Comparison of ENCODE assay signal across 13 cellular contexts in genomic region chr16:11621539-11621919, GRCh38. TPM values are rescaled to one million over a fixed set of nuclear protein-coding genes. Genes with fewer than 3 reads are reported as not detected.
DNase-seq lines count a peak whose midpoint lies in the region; ATAC-seq, FAIRE-seq and TF ChIP-seq lines count a peak whose summit lies in the region.
"Had no signal": no experiment of that assay in that cellular context is flagged by ENCODE, and none has a peak within 500 bp of the region (broad histone marks: within the 10 kb centered on the region; RNA-seq: fewer than 3 reads in every experiment).

No MANE protein-coding gene starts in this region.

- CTCF ChIA-PET in activated naive CD4-positive, alpha-beta T cell treated with anti-CD3 and anti-CD28 coated beads, Interleukin-2, amount 10 ng/mL, durations not matched to agents 7 days and 5 days (lab: Charles Lee): interaction anchor here (0.5 to 1.6 kb wide), 6 partner anchors 20 to 657 kb away, joined by 3 to 7 read pairs (median 3); no protein-coding TSS in a partner anchor

- H3K9me3 ChIP-seq in mesenchymal stem cell (ENCODE audit: control insufficient read depth, low read length): no peaks in the 10 kb centered on the region
- H3K9me3 ChIP-seq in tibial nerve: no peaks in the 10 kb centered on the region
- H3K9me3 ChIP-seq: BE2C had no signal

- H3K9me3 Mint-ChIP-seq in activated naive CD4-positive, alpha-beta T cell treated with anti-CD3 and anti-CD28 coated beads, Interleukin-2, amount 10 ng/mL, durations not matched to agents 7 days and 5 days: peaks cover 8% of the 10 kb centered on the region
- peaks cover 5% of the 10 kb centered on the region for H3K9me3 Mint-ChIP-seq in activated T-helper 1 cell treated with anti-CD3 and anti-CD28 coated beads, Interleukin-12 subunit alpha, Interleukin-12 subunit beta, Interleukin-2, Interleukin-4 antibody, amounts not matched to agents 30 ng/mL and 10 ng/mL and 1 ng/mL, durations not matched to agents 14 hours and 24 hours and 36 hours

- H3K4me3 ChIP-seq in mesenchymal stem cell (ENCODE audit: insufficient read depth in 1 of 2, low read depth in 1 of 2, low read length in 2 of 2) (peak overlapping the region in 1 of 2 experiments; percentile 43), tibial nerve (peak overlapping the region in 3 of 4 donors; percentile 27 to 41 (median 29))

- no peaks in the 10 kb centered on the region for H3K79me1 ChIP-seq in mesenchymal stem cell (replicated peaks; ENCODE audit: low read length, poor library complexity, severe bottlenecking)

- H3K27me3 ChIP-seq in mesenchymal stem cell (ENCODE audit: control insufficient read depth in 1 of 2, insufficient read depth in 1 of 2, low read length in 2 of 2) (no peaks in the 10 kb centered on the region), tibial nerve (no peaks in the 10 kb centered on the region)
- H3K27me3 ChIP-seq: BE2C had no signal

- H4K91ac ChIP-seq in mesenchymal stem cell (ENCODE audit: low read length): no peak overlapping the region

- TF ChIP-seq EP300 in tibial nerve (IDR thresholded peaks at IDR 0.05): no peak

- no peak for FAIRE-seq in HTR-8/SVneo (lab: Jason Lieb, UNC)
- FAIRE-seq: GM18507 had no signal

- H3K4me3 Mint-ChIP-seq in activated naive CD4-positive, alpha-beta T cell treated with anti-CD3 and anti-CD28 coated beads, Interleukin-2, amount 10 ng/mL, durations not matched to agents 7 days and 5 days: peak overlapping the region; percentile 72
- H3K4me3 Mint-ChIP-seq in activated T-helper 1 cell treated with anti-CD3 and anti-CD28 coated beads, Interleukin-12 subunit alpha, Interleukin-12 subunit beta, Interleukin-2, Interleukin-4 antibody, amounts not matched to agents 30 ng/mL and 10 ng/mL and 1 ng/mL, durations not matched to agents 14 hours and 24 hours and 36 hours: peak overlapping the region; percentile 71

- H2BK120ac ChIP-seq in mesenchymal stem cell (ENCODE audit: low read depth, low read length): no peak overlapping the region

- H2BK12ac ChIP-seq in mesenchymal stem cell (ENCODE audit: low read length in 2 of 2): no peak overlapping the region

- TF ChIP-seq POLR2A in tibial nerve (IDR thresholded peaks at IDR 0.05): no peak

- no peak overlapping the region for H4K8ac ChIP-seq in mesenchymal stem cell (ENCODE audit: low read length)

- H3K36me3 ChIP-seq in mesenchymal stem cell (ENCODE audit: control insufficient read depth in 1 of 2, insufficient read depth in 2 of 2, low read depth in 1 of 2, low read length in 2 of 2) (no peaks in the 10 kb centered on the region), tibial nerve (no peaks in the 10 kb centered on the region)
- H3K36me3 ChIP-seq: BE2C had no signal

- no peak overlapping the region for H2BK15ac ChIP-seq in mesenchymal stem cell (ENCODE audit: low read depth, poor library complexity, severe bottlenecking)

- H2AK5ac ChIP-seq in mesenchymal stem cell (ENCODE audit: low read length, severe bottlenecking): no peak overlapping the region

- H3K4me1 ChIP-seq in mesenchymal stem cell (ENCODE audit: control insufficient read depth, insufficient read depth, low read depth, low read length): peaks cover 7% of the 10 kb centered on the region
- peaks cover 0 to 29% (median 14%) of the 10 kb centered on the region in 4 donors for H3K4me1 ChIP-seq in tibial nerve
- H3K4me1 ChIP-seq: BE2C had no signal

- no peak for ATAC-seq in HG03139 (IDR thresholded peaks at IDR 0.05; ENCODE audit: unreplicated experiment)

- peak overlapping the region; percentile 72 for H3K9ac ChIP-seq in mesenchymal stem cell (ENCODE audit: low read length)
- H3K9ac ChIP-seq: KMS-11 had no signal

- WGBS in mesenchymal stem cell: 68% methylated on average over 6 of the region's 6 CpGs
- 51 to 53% methylated on average over 6 of the region's 6 CpGs for WGBS in tibial nerve, 2 donors

- H3K27ac ChIP-seq in mesenchymal stem cell (ENCODE audit: low read length, poor library complexity, severe bottlenecking) (no peak overlapping the region), tibial nerve (peak overlapping the region; percentile 44 to 84 (median 80))
- H3K27ac ChIP-seq: KMS-11 had no signal

- H3K23ac ChIP-seq in mesenchymal stem cell (ENCODE audit: low read length in 2 of 2): no peak overlapping the region

- H3K27me3 Mint-ChIP-seq in activated naive CD4-positive, alpha-beta T cell treated with anti-CD3 and anti-CD28 coated beads, Interleukin-2, amount 10 ng/mL, durations not matched to agents 7 days and 5 days: no peaks in the 10 kb centered on the region
- H3K27me3 Mint-ChIP-seq in activated T-helper 1 cell treated with anti-CD3 and anti-CD28 coated beads, Interleukin-12 subunit alpha, Interleukin-12 subunit beta, Interleukin-2, Interleukin-4 antibody, amounts not matched to agents 30 ng/mL and 10 ng/mL and 1 ng/mL, durations not matched to agents 14 hours and 24 hours and 36 hours (ENCODE audit: insufficient read depth): peaks cover 1% of the 10 kb centered on the region

- intact Hi-C loops in activated T-helper 1 cell treated with anti-CD3 and anti-CD28 coated beads, Interleukin-12 subunit alpha, Interleukin-12 subunit beta, Interleukin-2, Interleukin-4 antibody, amounts not matched to agents 30 ng/mL and 10 ng/mL and 1 ng/mL, durations not matched to agents 14 hours and 24 hours and 36 hours (cut with micrococcal nuclease): loop anchor here (2.0 kb wide), 1 partner anchor 37 kb away; no protein-coding TSS in a partner anchor

- H3K27ac Mint-ChIP-seq in activated naive CD4-positive, alpha-beta T cell treated with anti-CD3 and anti-CD28 coated beads, Interleukin-2, amount 10 ng/mL, durations not matched to agents 7 days and 5 days: peak overlapping the region; percentile 96
- H3K27ac Mint-ChIP-seq in activated T-helper 1 cell treated with anti-CD3 and anti-CD28 coated beads, Interleukin-12 subunit alpha, Interleukin-12 subunit beta, Interleukin-2, Interleukin-4 antibody, amounts not matched to agents 30 ng/mL and 10 ng/mL and 1 ng/mL, durations not matched to agents 14 hours and 24 hours and 36 hours: peak overlapping the region; percentile 83

- no peak overlapping the region for H3K14ac ChIP-seq in mesenchymal stem cell (ENCODE audit: low read length in 2 of 2)

- no peak for TF ChIP-seq CTCF in tibial nerve (IDR thresholded peaks at IDR 0.05)

- no peak overlapping the region for H3K18ac ChIP-seq in mesenchymal stem cell (ENCODE audit: low read depth in 1 of 2, low read length in 2 of 2)

- peak; percentile 39 for DNase-seq in activated naive CD4-positive, alpha-beta T cell treated with anti-CD3 and anti-CD28 coated beads, Interleukin-2, amount 10 ng/mL, durations not matched to agents 7 days and 5 days
- no peak for DNase-seq in activated naive CD4-positive, alpha-beta T cell treated with anti-CD3 and anti-CD28 coated beads, Interleukin-2, amount 50 U/mL, for 16 hours
- no peak for DNase-seq in activated T-helper 1 cell treated with anti-CD3 and anti-CD28 coated beads, Interleukin-12 subunit alpha, Interleukin-12 subunit beta, Interleukin-2, Interleukin-4 antibody, amounts not matched to agents 30 ng/mL and 10 ng/mL and 1 ng/mL, durations not matched to agents 14 hours and 24 hours and 36 hours (ENCODE audit: low spot score)
- DNase-seq in mesenchymal stem cell (no peak), tibial nerve (ENCODE audit: low spot score in 2 of 2) (no peak), HTR-8/SVneo (ENCODE audit: insufficient read length, low spot score) (no peak), kidney tubule cell (ENCODE audit: low spot score) (no peak)
- DNase-seq: BE2C; NK-92 treated with Interleukin-12 subunit alpha and Interleukin-12 subunit beta, amount 100 ng/mL, for 24 hours; trophoblast cell had no signal

- no peak overlapping the region for H3K4me2 ChIP-seq in mesenchymal stem cell (ENCODE audit: low read length, poor library complexity, severe bottlenecking)
- H3K4me2 ChIP-seq: KMS-11 had no signal

- H3K4ac ChIP-seq in mesenchymal stem cell (ENCODE audit: low read depth in 1 of 2, low read length in 2 of 2): no peak overlapping the region

- H3K36me3 Mint-ChIP-seq in activated naive CD4-positive, alpha-beta T cell treated with anti-CD3 and anti-CD28 coated beads, Interleukin-2, amount 10 ng/mL, durations not matched to agents 7 days and 5 days: peaks cover 17% of the 10 kb centered on the region
- peaks cover 13% of the 10 kb centered on the region for H3K36me3 Mint-ChIP-seq in activated T-helper 1 cell treated with anti-CD3 and anti-CD28 coated beads, Interleukin-12 subunit alpha, Interleukin-12 subunit beta, Interleukin-2, Interleukin-4 antibody, amounts not matched to agents 30 ng/mL and 10 ng/mL and 1 ng/mL, durations not matched to agents 14 hours and 24 hours and 36 hours (ENCODE audit: low read depth)

- H3K4me1 Mint-ChIP-seq in activated naive CD4-positive, alpha-beta T cell treated with anti-CD3 and anti-CD28 coated beads, Interleukin-2, amount 10 ng/mL, durations not matched to agents 7 days and 5 days: peaks cover 82% of the 10 kb centered on the region
- peaks cover 33% of the 10 kb centered on the region for H3K4me1 Mint-ChIP-seq in activated T-helper 1 cell treated with anti-CD3 and anti-CD28 coated beads, Interleukin-12 subunit alpha, Interleukin-12 subunit beta, Interleukin-2, Interleukin-4 antibody, amounts not matched to agents 30 ng/mL and 10 ng/mL and 1 ng/mL, durations not matched to agents 14 hours and 24 hours and 36 hours (ENCODE audit: low read depth)

- no peak overlapping the region for H2BK5ac ChIP-seq in mesenchymal stem cell (ENCODE audit: low read depth, low read length, poor library complexity, severe bottlenecking)

- H2AFZ ChIP-seq in mesenchymal stem cell (ENCODE audit: low read depth, low read length): no peak overlapping the region

RNA-seq across cellular contexts. Expression of gene LITAF, which starts 34.8 kb away (rescaled TPM):
- 197 and 199 TPM in 2 replicates for total RNA-seq in activated T-helper 1 cell treated with anti-CD3 and anti-CD28 coated beads, Interleukin-12 subunit alpha, Interleukin-12 subunit beta, Interleukin-2, Interleukin-4 antibody, amounts not matched to agents 30 ng/mL and 10 ng/mL and 1 ng/mL, durations not matched to agents 14 hours and 24 hours and 36 hours
- polyA plus RNA-seq in mesenchymal stem cell (2013, experiment 1 of 2): 137 TPM
- polyA plus RNA-seq in mesenchymal stem cell (2013, experiment 2 of 2): 138 TPM
- 10 to 100 TPM; 54.8 to 73.0 (median 65.3) TPM for total RNA-seq in tibial nerve

RNA-seq across cellular contexts. Expression of gene SNN, which starts 46.7 kb away (rescaled TPM):
- 7.3 and 7.9 TPM in 2 replicates for total RNA-seq in activated T-helper 1 cell treated with anti-CD3 and anti-CD28 coated beads, Interleukin-12 subunit alpha, Interleukin-12 subunit beta, Interleukin-2, Interleukin-4 antibody, amounts not matched to agents 30 ng/mL and 10 ng/mL and 1 ng/mL, durations not matched to agents 14 hours and 24 hours and 36 hours
- polyA plus RNA-seq in mesenchymal stem cell (2013, experiment 1 of 2): 10.0 TPM
- polyA plus RNA-seq in mesenchymal stem cell (2013, experiment 2 of 2): 10.1 TPM
- 10 to 100 TPM; 24.3 to 30.6 (median 27.0) TPM for total RNA-seq in tibial nerve
